23 cellular contexts compared by ENCODE assay signal in genomic region chr1:206094024-206094423, GRCh38. TPM values are rescaled to one million over a fixed set of nuclear protein-coding genes. Genes with fewer than 3 reads are reported as not detected.
DNase-seq lines count a peak whose midpoint lies in the region; ATAC-seq and TF ChIP-seq lines count a peak whose summit lies in the region.
"Had no signal": no experiment of that assay in that cellular context is flagged by ENCODE, and none has a peak within 500 bp of the region (broad histone marks: within the 10 kb centered on the region; RNA-seq: fewer than 3 reads in every experiment).

No MANE protein-coding gene starts in this region.

- no peak for TF ChIP-seq RAD21 in SK-N-SH (IDR thresholded peaks at IDR 0.05; ENCODE audit: low read length)

- H3K9me3 ChIP-seq in SK-N-SH (no peaks in the 10 kb centered on the region), aorta (ENCODE audit: control insufficient read depth, low read length) (no peaks in the 10 kb centered on the region)
- H3K9me3 ChIP-seq: adrenal gland, breast epithelium, HAP-1, upper lobe of right lung had no signal

- H3K4me1 ChIP-seq in SK-N-SH (ENCODE audit: control insufficient read depth in 1 of 2, insufficient read depth in 2 of 2, low read depth in 1 of 2, low read length in 1 of 2) (peaks cover 0 to 5% of the 10 kb centered on the region in 2 experiments; a peak in 2 of 4 replicates), aorta (ENCODE audit: control insufficient read depth in 1 of 2, insufficient read depth in 2 of 2, low read length in 2 of 2) (no peaks in the 10 kb centered on the region)
- H3K4me1 ChIP-seq: adrenal gland, breast epithelium, HAP-1, upper lobe of right lung had no signal

- H3K9me2 ChIP-seq in SK-N-SH, result no peaks in the 10 kb centered on the region

- no peak for TF ChIP-seq CTCF in SK-N-SH (IDR thresholded peaks at IDR 0.05)

- H3K27me3 ChIP-seq in SK-N-SH (ENCODE audit: insufficient read depth) (no peaks in the 10 kb centered on the region), aorta (ENCODE audit: control insufficient read depth in 1 of 2, insufficient read depth in 2 of 2, low read length in 1 of 2) (no peaks in the 10 kb centered on the region)
- H3K27me3 ChIP-seq: adrenal gland, breast epithelium, upper lobe of right lung had no signal

- no peak overlapping the region for H2AFZ ChIP-seq in SK-N-SH (ENCODE audit: low read depth)

- H3K4me3 ChIP-seq in SK-N-SH (ENCODE audit: low read depth in 2 of 2, low read length in 1 of 2) (no peak overlapping the region), aorta (ENCODE audit: low read length in 2 of 2) (no peak overlapping the region)
- H3K4me3 ChIP-seq: adrenal gland, breast epithelium, HAP-1, upper lobe of right lung had no signal

- H3K36me3 ChIP-seq in SK-N-SH (replicated peaks in 1 of 2; ENCODE audit: control insufficient read depth in 1 of 2, insufficient read depth in 2 of 2, low read length in 1 of 2) (no peaks in the 10 kb centered on the region), aorta (ENCODE audit: control insufficient read depth in 1 of 2, insufficient read depth in 2 of 2, low read length in 1 of 2) (no peaks in the 10 kb centered on the region)
- H3K36me3 ChIP-seq: adrenal gland, breast epithelium, HAP-1, upper lobe of right lung had no signal

- no peaks in the 10 kb centered on the region for H3F3A ChIP-seq in SK-N-SH (replicated peaks; ENCODE audit: insufficient read depth)

- no peak overlapping the region for H3K9ac ChIP-seq in SK-N-SH

- no peaks in the 10 kb centered on the region for H4K20me1 ChIP-seq in SK-N-SH (ENCODE audit: insufficient read depth)

- TF ChIP-seq EP300 in SK-N-SH (IDR thresholded peaks at IDR 0.05; ENCODE audit: borderline replicate concordance in 1 of 2, low read depth in 1 of 2, low read length in 1 of 2), result peak in 1 of 2 experiments; percentile 72; a peak in 2 of 4 replicates

- intact Hi-C loops in aorta (cut with DNase I), result no loop called here

- peak; percentile 17 for DNase-seq in CMK (ENCODE audit: low read depth)
- peak in 2 of 3 experiments; percentile 72 to 92 for DNase-seq in NCI-H1417 (lab: John Stamatoyannopoulos, UW)
- peak; percentile 51 for DNase-seq in NCI-H2227 (lab: John Stamatoyannopoulos, UW; ENCODE audit: unreplicated experiment)
- no peak for DNase-seq in SK-N-SH
- DNase-seq in middle frontal gyrus (ENCODE audit: extremely low spot score, low spot score), result no peak
- DNase-seq in aorta, result no peak
- no peak for DNase-seq in NCI-H526 (lab: John Stamatoyannopoulos, UW)
- DNase-seq: ACHN; activated naive CD4-positive, alpha-beta T cell; activated T-cell treated with anti-CD3 and anti-CD28 coated beads, Interleukin-2, amount 50 U/mL, for 1 hour; adrenal gland; cortex of kidney; mammary epithelial cell; NCI-H446 treated with DMSO at 0.1 percent for 48 hours; Right ventricle myocardium superior; substantia nigra; upper lobe of right lung had no signal

- H3K27ac ChIP-seq in SK-N-SH (ENCODE audit: low read depth in 2 of 2, low read length in 1 of 2) (peak overlapping the region in 1 of 2 experiments; percentile 35; a peak in 2 of 4 replicates), aorta (ENCODE audit: low read depth in 1 of 2, low read length in 2 of 2) (no peak overlapping the region)
- H3K27ac ChIP-seq: adrenal gland, breast epithelium, C4-2B, upper lobe of right lung had no signal

- CTCF ChIA-PET in SK-N-SH (lab: Yijun Ruan, JAX), result interaction anchor here (4.0 kb wide), 1 partner anchor 63 kb away, joined by 22 read pairs; no protein-coding TSS in a partner anchor

- 21% methylated on average over 7 of the region's 7 CpGs for WGBS in SK-N-SH (ENCODE audit: low lambda C conversion rate)
- WGBS in aorta, 2 donors, result 70 to 75% methylated on average over 7 of the region's 7 CpGs

- ATAC-seq in aorta (ENCODE audit: low FRiP score) (no peak), HG02981 (IDR thresholded peaks at IDR 0.05; ENCODE audit: unreplicated experiment) (no peak)
- ATAC-seq: upper lobe of right lung had no signal

- H3K79me2 ChIP-seq in SK-N-SH (ENCODE audit: insufficient read depth), result no peaks in the 10 kb centered on the region

- no peak overlapping the region for H3K4me2 ChIP-seq in SK-N-SH

- POLR2A ChIA-PET in SK-N-SH (lab: Yijun Ruan, JAX), result no interaction called here

TF ChIP-seq in SK-N-SH, 30 proteins besides CTCF, POLR2A, EP300 and RAD21:
- TF ChIP-seq SMC3 (IDR thresholded peaks at IDR 0.05; ENCODE audit: low read depth, low read length), result no peak
- TF ChIP-seq GATA2 (CRISPR knock-in tag; IDR thresholded peaks at IDR 0.05), result peak; percentile 74

RNA-seq across cellular contexts. Expression of gene AVPR1B, which starts 23.2 kb away (rescaled TPM):
- polyA plus RNA-seq in SK-N-SH (2012; rRNA removed), result not detected in 2 replicates
- not detected in 2 replicates for polyA plus RNA-seq in SK-N-SH (2012; cell fraction: cytosol; rRNA removed)
- polyA plus RNA-seq in SK-N-SH (2012; cell fraction: nucleus; rRNA removed), result not detected in 2 replicates
- total RNA-seq in aorta, result not detected
- polyA plus RNA-seq in aorta, result not detected
- total RNA-seq: adrenal gland, breast epithelium, glomerular endothelial cell, mammary epithelial cell, pulmonary artery endothelial cell, Right ventricle myocardium superior, upper lobe of right lung had no signal
- polyA plus RNA-seq: adrenal gland, mammary epithelial cell had no signal

RNA-seq across cellular contexts. Expression of gene RHEX, which starts 41.1 kb away (rescaled TPM):
- polyA plus RNA-seq in SK-N-SH (2012; rRNA removed), result not detected in 2 replicates
- polyA plus RNA-seq in SK-N-SH (2012; cell fraction: cytosol; rRNA removed), result not detected in 2 replicates
- polyA plus RNA-seq in SK-N-SH (2012; cell fraction: nucleus; rRNA removed), result not detected in 2 replicates
- total RNA-seq in aorta, result 1 to 10 TPM in 1 of 2 donors, under 1 TPM in 1; 0.84 to 3.3 TPM
- polyA plus RNA-seq in aorta, result not detected
- total RNA-seq: adrenal gland, glomerular endothelial cell, mammary epithelial cell, pulmonary artery endothelial cell had no signal
- polyA plus RNA-seq: mammary epithelial cell had no signal

Comparison
In these comparisons a context has a peak if more than half of its experiments do, and no peak if none do; other contexts are left out.
1. DNase-seq: peak in CMK (single experiment), NCI-H1417 (2 of 3) and NCI-H2227 (single experiment); none in SK-N-SH (single experiment), middle frontal gyrus (single experiment), aorta (0 of 2) and NCI-H526 (0 of 2).